Comparison of ENCODE assay signal across 1 cellular context in the genomic region with DNA sequence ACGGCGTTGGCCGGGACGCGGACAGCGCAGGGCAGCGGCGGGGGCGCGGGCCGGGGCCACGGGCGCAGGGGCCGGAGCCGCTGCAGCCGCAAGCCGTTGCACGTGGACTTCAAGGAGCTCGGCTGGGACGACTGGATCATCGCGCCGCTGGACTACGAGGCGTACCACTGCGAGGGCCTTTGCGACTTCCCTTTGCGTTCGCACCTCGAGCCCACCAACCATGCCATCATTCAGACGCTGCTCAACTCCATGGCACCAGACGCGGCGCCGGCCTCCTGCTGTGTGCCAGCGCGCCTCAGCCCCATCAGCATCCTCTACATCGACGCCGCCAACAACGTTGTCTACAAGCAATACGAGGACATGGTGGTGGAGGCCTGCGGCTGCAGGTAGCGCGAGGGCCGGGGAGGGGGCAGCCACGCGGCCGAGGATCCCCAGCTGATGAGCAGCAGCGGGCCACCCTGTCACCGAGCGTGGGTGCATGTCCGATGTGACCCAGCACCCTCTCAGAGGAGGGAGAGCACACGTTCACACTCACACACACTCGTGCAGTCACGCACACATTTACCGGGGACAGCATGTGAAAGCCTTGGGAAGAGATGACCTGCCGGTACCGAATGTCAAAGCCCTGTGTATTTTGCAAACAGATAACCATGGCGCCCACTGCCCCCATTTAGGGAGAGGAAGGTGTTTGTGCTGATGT.
TF ChIP-seq lines count a peak whose summit lies in the region.

No MANE protein-coding gene starts in this region.

TF ChIP-seq in IMR-90, 13 proteins besides CTCF, POLR2A, EP300 and RAD21:
- TF ChIP-seq, protein P1, sequence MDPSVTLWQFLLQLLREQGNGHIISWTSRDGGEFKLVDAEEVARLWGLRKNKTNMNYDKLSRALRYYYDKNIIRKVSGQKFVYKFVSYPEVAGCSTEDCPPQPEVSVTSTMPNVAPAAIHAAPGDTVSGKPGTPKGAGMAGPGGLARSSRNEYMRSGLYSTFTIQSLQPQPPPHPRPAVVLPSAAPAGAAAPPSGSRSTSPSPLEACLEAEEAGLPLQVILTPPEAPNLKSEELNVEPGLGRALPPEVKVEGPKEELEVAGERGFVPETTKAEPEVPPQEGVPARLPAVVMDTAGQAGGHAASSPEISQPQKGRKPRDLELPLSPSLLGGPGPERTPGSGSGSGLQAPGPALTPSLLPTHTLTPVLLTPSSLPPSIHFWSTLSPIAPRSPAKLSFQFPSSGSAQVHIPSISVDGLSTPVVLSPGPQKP (IDR thresholded peaks at IDR 0.05; ENCODE audit: borderline replicate concordance, low read depth, low read length): no peak
- no peak for TF ChIP-seq RCOR1 (IDR thresholded peaks at IDR 0.05; ENCODE audit: insufficient replicate concordance, low read length)
- TF ChIP-seq, protein P2, sequence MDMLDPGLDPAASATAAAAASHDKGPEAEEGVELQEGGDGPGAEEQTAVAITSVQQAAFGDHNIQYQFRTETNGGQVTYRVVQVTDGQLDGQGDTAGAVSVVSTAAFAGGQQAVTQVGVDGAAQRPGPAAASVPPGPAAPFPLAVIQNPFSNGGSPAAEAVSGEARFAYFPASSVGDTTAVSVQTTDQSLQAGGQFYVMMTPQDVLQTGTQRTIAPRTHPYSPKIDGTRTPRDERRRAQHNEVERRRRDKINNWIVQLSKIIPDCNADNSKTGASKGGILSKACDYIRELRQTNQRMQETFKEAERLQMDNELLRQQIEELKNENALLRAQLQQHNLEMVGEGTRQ (IDR thresholded peaks at IDR 0.05; ENCODE audit: low read depth, low read length): no peak
- no peak for TF ChIP-seq CHD1 (IDR thresholded peaks at IDR 0.05; ENCODE audit: low read depth, low read length)
- no peak for TF ChIP-seq RFX5 (IDR thresholded peaks at IDR 0.05; ENCODE audit: low read depth, low read length)
- no peak for TF ChIP-seq NFE2L2 (IDR thresholded peaks at IDR 0.05; ENCODE audit: low read depth, low read length)
- TF ChIP-seq MAFK (IDR thresholded peaks at IDR 0.05; ENCODE audit: low read depth, low read length): no peak
- no peak for TF ChIP-seq SMC3 (IDR thresholded peaks at IDR 0.05; ENCODE audit: low read depth, low read length)
- TF ChIP-seq FOS (IDR thresholded peaks at IDR 0.05; ENCODE audit: low read depth, low read length): no peak
- no peak for TF ChIP-seq MXI1 (IDR thresholded peaks at IDR 0.05; ENCODE audit: borderline replicate concordance, low read depth, low read length)
